20 cellular contexts compared by ENCODE assay signal in the genomic region with DNA sequence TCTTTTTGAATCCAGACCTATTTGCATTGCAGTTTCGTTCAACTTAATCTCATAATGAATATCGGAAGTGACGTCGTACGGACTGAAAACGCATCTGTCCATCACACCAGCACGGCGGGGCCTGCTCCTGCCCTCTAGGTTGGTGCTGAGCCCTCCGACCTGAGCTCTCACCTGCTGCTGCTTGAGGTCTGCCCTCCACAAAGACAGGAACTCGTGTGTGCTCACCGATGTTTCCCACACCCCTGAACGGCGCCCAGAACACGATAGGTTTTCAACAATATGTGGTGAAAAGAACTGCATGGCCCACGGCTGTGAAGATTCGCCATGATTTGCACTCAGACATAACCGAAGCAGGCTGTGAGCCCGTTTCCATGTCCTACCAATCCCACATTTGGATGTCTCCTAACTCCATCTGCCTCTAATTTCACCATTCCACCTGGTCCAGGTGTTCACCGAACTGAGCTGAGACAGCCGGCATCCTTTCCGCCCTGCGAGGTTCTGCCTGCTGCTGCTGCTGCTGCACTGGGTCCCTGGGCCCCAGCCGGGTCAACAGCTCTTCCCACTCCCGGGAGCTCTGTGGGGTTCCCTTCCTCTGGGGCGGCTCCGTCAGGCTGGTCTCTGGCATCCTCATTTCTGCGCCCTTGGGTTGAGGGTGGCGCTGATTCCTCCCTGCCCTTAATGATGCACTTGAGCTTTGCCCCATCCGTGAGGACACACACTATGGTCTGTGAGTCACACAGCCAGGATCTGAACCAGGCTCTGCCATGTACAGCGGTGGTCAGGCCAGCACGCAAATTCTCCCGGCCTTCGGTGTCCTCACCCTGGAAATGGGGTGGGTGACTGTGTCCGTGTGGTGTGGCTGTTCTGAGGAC. TPM values are rescaled to one million over a fixed set of nuclear protein-coding genes. Genes with fewer than 3 reads are reported as not detected.
DNase-seq lines count a peak whose midpoint lies in the region; ATAC-seq, FAIRE-seq and TF ChIP-seq lines count a peak whose summit lies in the region.
"Had no signal": no experiment of that assay in that cellular context is flagged by ENCODE, and none has a peak within 500 bp of the region (broad histone marks: within the 10 kb centered on the region; RNA-seq: fewer than 3 reads in every experiment).

No MANE protein-coding gene starts in this region.

- no peaks in the 10 kb centered on the region for H3K79me2 ChIP-seq in trophoblast cell (ENCODE audit: control insufficient read depth, insufficient read depth, low read length, poor library complexity)

- H3K23ac ChIP-seq in trophoblast cell (ENCODE audit: low read length), result no peak overlapping the region

- no peak overlapping the region for H3K18ac ChIP-seq in trophoblast cell (ENCODE audit: low read length)

- no peak overlapping the region for H3K27ac ChIP-seq in kidney (ENCODE audit: low read depth in 2 of 2, low read length in 2 of 2)
- no peak overlapping the region for H3K27ac ChIP-seq in trophoblast cell (ENCODE audit: low read depth, low read length)

- no peak for TF ChIP-seq CTCF in kidney (IDR thresholded peaks at IDR 0.05; ENCODE audit: borderline replicate concordance, extremely low read depth, insufficient read depth)

- peaks cover 2 to 8% of the 10 kb centered on the region in 2 donors for H3K36me3 ChIP-seq in kidney (ENCODE audit: control insufficient read depth in 1 of 2, insufficient read depth in 2 of 2, low read length in 2 of 2)
- H3K36me3 ChIP-seq in trophoblast cell (ENCODE audit: control insufficient read depth in 1 of 2, insufficient read depth in 2 of 2, low read length in 2 of 2), result peaks cover 7 to 14% of the 10 kb centered on the region in 2 experiments

- peak; percentile 9 for DNase-seq in left ventricle myocardium superior
- no peak for DNase-seq in Right ventricle myocardium superior
- peak; percentile 58 for DNase-seq in kidney
- no peak for DNase-seq in trophoblast cell
- no peak for DNase-seq in T-helper 2 cell
- DNase-seq in NCI-H2107 treated with DMSO at 0.1 percent for 48 hours (lab: John Stamatoyannopoulos, UW; ENCODE audit: unreplicated experiment), result no peak
- DNase-seq in NCI-H187 (lab: John Stamatoyannopoulos, UW), result no peak
- DNase-seq: CD4-positive, alpha-beta memory T cell; DMS79 treated with DMSO at 0.1 percent for 48 hours; MV-4-11; NCI-H1417; NCI-H1930; NCI-H2171 treated with DMSO at 0.1 percent for 48 hours; NCI-H774 had no signal

- H3K4me1 ChIP-seq in kidney (ENCODE audit: control insufficient read depth in 1 of 2, insufficient read depth in 1 of 2, low read depth in 1 of 2, low read length in 2 of 2) (no peaks in the 10 kb centered on the region), trophoblast cell (ENCODE audit: control insufficient read depth in 1 of 2, insufficient read depth in 2 of 2, low read length in 2 of 2) (no peaks in the 10 kb centered on the region)

- no peak overlapping the region for H3K4me3 ChIP-seq in kidney (ENCODE audit: low read length in 2 of 2)
- H3K4me3 ChIP-seq in trophoblast cell (ENCODE audit: low read depth, low read length), result peak overlapping the region; percentile 49

- no peaks in the 10 kb centered on the region for H3K79me1 ChIP-seq in trophoblast cell (ENCODE audit: low read length)

- H2BK12ac ChIP-seq in trophoblast cell (ENCODE audit: low read length), result no peak overlapping the region

- no peaks in the 10 kb centered on the region for H3K27me3 ChIP-seq in trophoblast cell (ENCODE audit: insufficient read depth, low read length)

- ATAC-seq in left ventricle myocardium superior (no peak), Right ventricle myocardium superior (ENCODE audit: poor library complexity) (no peak), HG02852 (IDR thresholded peaks at IDR 0.05; ENCODE audit: unreplicated experiment) (no peak)
- ATAC-seq: HCT116, Right ventricle myocardium inferior had no signal

- H4K12ac ChIP-seq in trophoblast cell (ENCODE audit: low read depth, low read length), result no peak overlapping the region

- H2BK5ac ChIP-seq in trophoblast cell (ENCODE audit: low read depth, low read length, poor library complexity), result no peak overlapping the region

- H3K4me2 ChIP-seq in trophoblast cell (ENCODE audit: low read length), result no peak overlapping the region

- H4K8ac ChIP-seq in trophoblast cell (ENCODE audit: low read depth, low read length), result no peak overlapping the region

- H3K9me3 ChIP-seq in kidney (ENCODE audit: control insufficient read depth in 1 of 2, low read length in 2 of 2) (no peaks in the 10 kb centered on the region), trophoblast cell (ENCODE audit: insufficient read depth, low read depth, low read length) (peaks cover 9% of the 10 kb centered on the region)

- no peak for FAIRE-seq in kidney (lab: Jason Lieb, UNC)
- FAIRE-seq: D721Med, G401.6 had no signal

- H2AK5ac ChIP-seq in trophoblast cell (ENCODE audit: low read length), result no peak overlapping the region

- no peak overlapping the region for H2BK120ac ChIP-seq in trophoblast cell (ENCODE audit: insufficient read depth, low read length, poor library complexity)

- intact Hi-C loops in left ventricle myocardium superior (cut with micrococcal nuclease) (no loop called here), Right ventricle myocardium superior (cut with DNase I) (no loop called here), kidney (cut with DNase I) (no loop called here)

- no peak overlapping the region for H3K14ac ChIP-seq in trophoblast cell (ENCODE audit: low read length)

- H3K9ac ChIP-seq in kidney (ENCODE audit: low read length in 2 of 2) (no peak overlapping the region), trophoblast cell (ENCODE audit: low read length) (no peak overlapping the region)

- WGBS in trophoblast cell (ENCODE audit: extremely low coverage, insufficient coverage, insufficient read length), result no CpG with 5 or more reads among the region's 34 CpGs

- H3K4ac ChIP-seq in trophoblast cell (ENCODE audit: low read depth, low read length), result no peak overlapping the region

- no peak overlapping the region for H2AFZ ChIP-seq in trophoblast cell (ENCODE audit: insufficient read depth, low read length, poor library complexity)

- no peak overlapping the region for H4K91ac ChIP-seq in trophoblast cell (ENCODE audit: low read depth, low read length)

RNA-seq across cellular contexts. Expression of gene GRTP1, which starts 20.9 kb away (rescaled TPM):
- total RNA-seq in left ventricle myocardium superior (0.94 TPM), Right ventricle myocardium superior (1.1 TPM), kidney (9.6 TPM)
- polyA plus RNA-seq in kidney (ENCODE audit: insufficient read depth, low read depth, low replicate concordance), result 18.3 TPM
- polyA plus RNA-seq in trophoblast cell (2013), result 8.6 and 8.7 TPM in 2 replicates
- total RNA-seq: A172 had no signal

RNA-seq across cellular contexts. Expression of gene LAMP1, which starts 46.0 kb away (rescaled TPM):
- total RNA-seq in left ventricle myocardium superior, result 98.6 TPM
- 89.6 TPM for total RNA-seq in Right ventricle myocardium superior
- 256 TPM for total RNA-seq in kidney
- polyA plus RNA-seq in kidney (ENCODE audit: insufficient read depth, low read depth, low replicate concordance), result 210 TPM
- 208 and 223 TPM in 2 replicates for polyA plus RNA-seq in trophoblast cell (2013)

Comparison
In these comparisons a context has a peak if more than half of its experiments do, and no peak if none do; other contexts are left out.
1. DNase-seq: peak in left ventricle myocardium superior (single experiment) and kidney (single experiment); none in Right ventricle myocardium superior (single experiment), trophoblast cell (0 of 2), T-helper 2 cell (0 of 5), NCI-H2107 treated with DMSO at 0.1 percent for 48 hours (single experiment) and NCI-H187 (0 of 2).